In the genomic region with DNA sequence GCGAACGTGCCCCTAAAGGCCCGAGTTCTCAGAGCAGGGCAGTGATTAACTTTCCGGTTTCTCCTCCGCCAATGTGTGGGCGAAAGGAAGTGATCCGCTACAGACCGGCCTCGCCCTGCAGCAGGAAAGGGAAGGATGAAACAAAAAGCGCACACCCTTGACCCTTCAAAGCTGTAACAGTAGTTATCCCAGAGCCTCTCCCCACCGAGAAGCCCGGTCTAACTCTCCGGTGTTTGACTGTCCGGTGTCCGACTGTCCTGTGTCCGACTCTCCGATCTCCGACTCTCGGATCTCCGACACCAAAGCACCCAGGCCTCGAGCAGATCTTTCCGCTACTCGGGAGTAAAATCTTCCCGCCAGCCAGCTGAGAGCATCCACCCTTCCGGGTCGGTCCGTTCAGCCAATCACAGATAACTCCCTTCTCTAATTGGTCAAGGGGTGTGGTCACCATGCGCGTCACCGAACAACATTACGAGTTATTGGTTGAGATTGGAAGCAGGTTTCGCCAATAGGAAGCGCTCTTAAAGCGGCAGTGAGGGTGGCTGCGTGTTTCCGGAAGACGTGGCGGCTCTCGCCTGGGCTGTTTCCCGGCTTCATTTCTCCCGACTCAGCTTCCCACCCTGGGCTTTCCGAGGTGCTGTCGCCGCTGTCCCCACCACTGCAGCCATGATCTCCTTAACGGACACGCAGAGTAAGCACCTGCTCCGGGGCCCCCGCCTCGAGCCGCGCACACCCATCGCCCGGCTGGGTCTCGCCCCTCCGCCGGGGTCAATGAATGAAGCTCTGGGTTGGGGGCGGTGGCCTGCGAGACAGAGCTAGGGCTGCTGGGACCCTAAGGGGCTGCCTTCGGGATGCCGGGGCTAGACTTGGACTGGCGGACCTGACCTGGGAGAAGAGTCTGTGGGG, we compare ENCODE assay signal across 8 cellular contexts.
DNase-seq lines count a peak whose midpoint lies in the region; ATAC-seq and FAIRE-seq lines count a peak whose summit lies in the region.

Gene GOLT1B (plus strand): TSS at position 532 of the 906 bp plus-strand sequence. CDS start 135 bp downstream, at position 667.
A gene with protein sequence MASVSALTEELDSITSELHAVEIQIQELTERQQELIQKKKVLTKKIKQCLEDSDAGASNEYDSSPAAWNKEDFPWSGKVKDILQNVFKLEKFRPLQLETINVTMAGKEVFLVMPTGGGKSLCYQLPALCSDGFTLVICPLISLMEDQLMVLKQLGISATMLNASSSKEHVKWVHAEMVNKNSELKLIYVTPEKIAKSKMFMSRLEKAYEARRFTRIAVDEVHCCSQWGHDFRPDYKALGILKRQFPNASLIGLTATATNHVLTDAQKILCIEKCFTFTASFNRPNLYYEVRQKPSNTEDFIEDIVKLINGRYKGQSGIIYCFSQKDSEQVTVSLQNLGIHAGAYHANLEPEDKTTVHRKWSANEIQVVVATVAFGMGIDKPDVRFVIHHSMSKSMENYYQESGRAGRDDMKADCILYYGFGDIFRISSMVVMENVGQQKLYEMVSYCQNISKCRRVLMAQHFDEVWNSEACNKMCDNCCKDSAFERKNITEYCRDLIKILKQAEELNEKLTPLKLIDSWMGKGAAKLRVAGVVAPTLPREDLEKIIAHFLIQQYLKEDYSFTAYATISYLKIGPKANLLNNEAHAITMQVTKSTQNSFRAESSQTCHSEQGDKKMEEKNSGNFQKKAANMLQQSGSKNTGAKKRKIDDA (minus strand): TSS at position 378 of the 906 bp plus-strand sequence. CDS start 2,065 bp downstream, outside the sequence.

- FAIRE-seq in islet of Langerhans (lab: Jason Lieb, UNC), result peak; percentile 99

- ATAC-seq in GM19043 (IDR thresholded peaks at IDR 0.05; ENCODE audit: low read depth, unreplicated experiment) (peak; percentile 98), HG03354 (IDR thresholded peaks at IDR 0.05; ENCODE audit: poor library complexity, severe bottlenecking, unreplicated experiment) (peak; percentile 98)

- DNase-seq in AG20443 (ENCODE audit: low spot score), result peak; percentile 96
- DNase-seq in NCI-H446 (lab: John Stamatoyannopoulos, UW), result peak; percentile 97
- peak; percentile 85 for DNase-seq in activated CD4-positive, CD25-positive, alpha-beta regulatory T cell treated with anti-CD3 and anti-CD28 coated beads, Interleukin-2, amount 50 U/mL, for 16 hours (ENCODE audit: low read depth, low spot score)
- peak; percentile 66 to 93 for DNase-seq in cerebellar nuclear complex (lab: John Stamatoyannopoulos, UW)
- peak; percentile 74 for DNase-seq in stimulated activated CD4-positive, alpha-beta T cell treated with anti-CD3 and anti-CD28 coated beads, Interleukin-12 subunit alpha, Interleukin-12 subunit beta, amount 100 ng/mL, for 4 hours

Comparison
In these comparisons a context has a peak if more than half of its experiments do, and no peak if none do; other contexts are left out.
1. Peak in every context shown above with its lines: DNase-seq and ATAC-seq.